ENCODE assay signal across 1 cellular context in the genomic region with DNA sequence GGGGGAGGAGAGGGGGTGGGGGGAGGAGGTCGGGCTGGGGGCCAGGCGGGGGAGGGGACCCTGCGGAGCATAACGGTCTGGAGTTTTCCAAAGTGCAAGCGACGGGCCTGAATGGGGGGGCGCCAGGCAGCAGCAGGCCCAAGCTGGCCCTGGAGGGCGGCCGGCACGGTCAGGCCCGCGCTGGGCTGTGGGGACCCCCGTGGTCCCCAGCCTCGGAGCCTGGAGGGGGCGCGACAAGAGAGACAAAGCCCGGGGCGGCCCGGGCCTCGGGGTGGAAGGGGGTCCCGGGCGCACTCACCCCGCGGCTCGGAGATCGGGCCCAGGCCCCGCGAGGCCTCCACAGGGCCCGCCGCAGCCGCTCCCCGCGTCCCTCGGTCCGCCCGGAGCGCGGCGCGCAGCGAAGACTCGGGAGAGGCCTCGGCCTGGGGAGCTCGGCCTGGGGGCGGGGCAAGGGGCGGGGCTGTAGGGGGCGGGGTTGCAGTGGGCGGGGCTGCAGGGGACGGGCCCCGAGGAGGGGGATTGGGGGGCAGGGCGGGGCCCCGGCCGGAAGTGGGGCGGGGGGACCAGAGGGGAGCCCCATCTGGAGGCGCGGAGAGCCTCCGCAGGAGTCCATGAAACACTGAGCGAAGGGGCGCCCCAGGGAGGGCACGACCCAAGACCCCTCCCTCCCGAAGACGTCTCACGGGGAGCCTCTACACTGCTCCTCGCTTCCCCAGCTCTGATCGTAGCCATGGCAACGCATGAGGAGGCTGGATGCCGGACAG.
TF ChIP-seq lines count a peak whose summit lies in the region.

No MANE protein-coding gene starts in this region.

TF ChIP-seq in GM23338, 12 proteins besides CTCF, POLR2A, EP300 and RAD21 (continued from another document):
- TF ChIP-seq, protein P1, sequence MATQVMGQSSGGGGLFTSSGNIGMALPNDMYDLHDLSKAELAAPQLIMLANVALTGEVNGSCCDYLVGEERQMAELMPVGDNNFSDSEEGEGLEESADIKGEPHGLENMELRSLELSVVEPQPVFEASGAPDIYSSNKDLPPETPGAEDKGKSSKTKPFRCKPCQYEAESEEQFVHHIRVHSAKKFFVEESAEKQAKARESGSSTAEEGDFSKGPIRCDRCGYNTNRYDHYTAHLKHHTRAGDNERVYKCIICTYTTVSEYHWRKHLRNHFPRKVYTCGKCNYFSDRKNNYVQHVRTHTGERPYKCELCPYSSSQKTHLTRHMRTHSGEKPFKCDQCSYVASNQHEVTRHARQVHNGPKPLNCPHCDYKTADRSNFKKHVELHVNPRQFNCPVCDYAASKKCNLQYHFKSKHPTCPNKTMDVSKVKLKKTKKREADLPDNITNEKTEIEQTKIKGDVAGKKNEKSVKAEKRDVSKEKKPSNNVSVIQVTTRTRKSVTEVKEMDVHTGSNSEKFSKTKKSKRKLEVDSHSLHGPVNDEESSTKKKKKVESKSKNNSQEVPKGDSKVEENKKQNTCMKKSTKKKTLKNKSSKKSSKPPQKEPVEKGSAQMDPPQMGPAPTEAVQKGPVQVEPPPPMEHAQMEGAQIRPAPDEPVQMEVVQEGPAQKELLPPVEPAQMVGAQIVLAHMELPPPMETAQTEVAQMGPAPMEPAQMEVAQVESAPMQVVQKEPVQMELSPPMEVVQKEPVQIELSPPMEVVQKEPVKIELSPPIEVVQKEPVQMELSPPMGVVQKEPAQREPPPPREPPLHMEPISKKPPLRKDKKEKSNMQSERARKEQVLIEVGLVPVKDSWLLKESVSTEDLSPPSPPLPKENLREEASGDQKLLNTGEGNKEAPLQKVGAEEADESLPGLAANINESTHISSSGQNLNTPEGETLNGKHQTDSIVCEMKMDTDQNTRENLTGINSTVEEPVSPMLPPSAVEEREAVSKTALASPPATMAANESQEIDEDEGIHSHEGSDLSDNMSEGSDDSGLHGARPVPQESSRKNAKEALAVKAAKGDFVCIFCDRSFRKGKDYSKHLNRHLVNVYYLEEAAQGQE (IDR thresholded peaks at IDR 0.05; ENCODE audit: unreplicated experiment), result no peak
- no peak for TF ChIP-seq EZH2phosphoT487 (IDR thresholded peaks at IDR 0.05; ENCODE audit: unreplicated experiment)
